Comparison of ENCODE assay signal across 15 cellular contexts in the genomic region with DNA sequence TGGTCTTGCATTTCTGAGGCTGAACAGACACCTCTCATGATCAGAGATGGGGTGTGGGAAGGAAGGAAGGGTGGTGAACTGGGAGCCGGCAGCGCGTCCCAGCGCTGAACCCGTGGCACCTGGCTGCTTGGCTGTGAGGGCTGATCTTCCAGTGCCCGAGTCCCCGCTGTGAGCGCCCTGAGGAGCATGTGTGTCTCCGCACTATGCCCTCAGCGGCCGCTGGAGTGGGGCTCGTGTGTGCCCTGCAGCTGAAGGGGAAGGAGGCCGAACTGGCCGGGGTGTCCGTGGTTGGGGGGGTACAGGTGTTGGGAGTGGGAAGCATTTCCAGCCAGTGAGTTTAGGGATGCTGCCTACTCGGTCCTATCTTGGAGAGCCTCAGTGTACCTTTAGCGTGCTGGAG.
"Had no signal": no experiment of that assay in that cellular context is flagged by ENCODE, and none has a peak within 500 bp of the region (broad histone marks: within the 10 kb centered on the region; RNA-seq: fewer than 3 reads in every experiment).

No MANE protein-coding gene starts in this region.

- H3K9me3 ChIP-seq: colonic mucosa, right atrium auricular region, uterus had no signal

- H3K36me3 Mint-ChIP-seq: type B pancreatic cell had no signal

- H3K27ac Mint-ChIP-seq: nephron progenitor cell, type B pancreatic cell had no signal

- H3K27me3 ChIP-seq: colonic mucosa, hepatocyte, right atrium auricular region, uterus had no signal

- H3K9me3 Mint-ChIP-seq: type B pancreatic cell had no signal

- DNase-seq: colonic mucosa; dermis blood vessel endothelial cell; foreskin melanocyte; kidney; left cardiac atrium; mesendoderm; naive B cell; nephron progenitor cell; small intestine; stimulated activated CD4-positive, alpha-beta T cell treated with anti-CD3 and anti-CD28 coated beads, Interleukin-12 subunit alpha, Interleukin-12 subunit beta, amount 100 ng/mL, for 4 hours; stimulated activated naive CD4-positive, alpha-beta T cell treated with Interleukin-2 at 50 U/mL for 16 hours; uterus had no signal

- H3K36me3 ChIP-seq: colonic mucosa, right atrium auricular region, uterus had no signal

- H3K4me3 ChIP-seq: colonic mucosa, hepatocyte, right atrium auricular region, uterus had no signal

- H3K4me3 Mint-ChIP-seq: naive B cell, nephron progenitor cell, type B pancreatic cell had no signal

- H3K4me1 ChIP-seq: colonic mucosa had no signal

- H3K27ac ChIP-seq: colonic mucosa, hepatocyte, uterus had no signal
